6 cellular contexts compared by ENCODE assay signal in genomic region chr1:152654110-152654509, GRCh38. TPM values are rescaled to one million over a fixed set of nuclear protein-coding genes. Genes with fewer than 3 reads are reported as not detected.
A peak's percentile ranks its signal among the peaks of the same experiment; 100 is the strongest.
DNase-seq lines count a peak whose midpoint lies in the region; ATAC-seq and TF ChIP-seq lines count a peak whose summit lies in the region.

No MANE protein-coding gene starts in this region.

- H3K27me3 ChIP-seq in AG04450 (ENCODE audit: control insufficient read depth, insufficient read depth, low read length) (no peaks in the 10 kb centered on the region), HCT116 (ENCODE audit: insufficient read depth, low read length) (peaks cover 44% of the 10 kb centered on the region)

- H3K4me1 ChIP-seq in HCT116 (ENCODE audit: control insufficient read depth in 1 of 2, insufficient read depth in 2 of 2, low read length in 2 of 2): no peaks in the 10 kb centered on the region

- ATAC-seq in HCT116 (peak; percentile 94), HG03565 (IDR thresholded peaks at IDR 0.05; ENCODE audit: unreplicated experiment) (no peak)

- no peak overlapping the region for H3K4me3 ChIP-seq in AG04450 (ENCODE audit: low read depth, low read length)
- H3K4me3 ChIP-seq in HCT116 (replicated peaks in 1 of 2; ENCODE audit: low read depth in 1 of 2, low read length in 2 of 2): no peak overlapping the region
- H3K4me3 ChIP-seq in skeletal muscle cell (ENCODE audit: low read depth, low read length): no peak overlapping the region

- no peaks in the 10 kb centered on the region for H3K36me3 ChIP-seq in HCT116 (ENCODE audit: control insufficient read depth in 1 of 2, insufficient read depth in 2 of 2, low read length in 2 of 2)

- DNase-seq in AG04450 (ENCODE audit: low read depth, low spot score) (no peak), HCT116 (ENCODE audit: low read depth, low spot score) (peak; percentile 32), SHP77 (lab: John Stamatoyannopoulos, UW) (peak; percentile 43 to 78), dermis microvascular lymphatic vessel endothelial cell (ENCODE audit: low read depth in 2 of 2) (peak; percentile 7 to 58), skeletal muscle cell (ENCODE audit: low read depth) (peak; percentile 3)

- RAD21 ChIA-PET in HCT116 (lab: Charles Lee; ENCODE audit: low non-redundant PET in 1 of 2, low total read pairs in 2 of 2, uncharacterized antibody in 2 of 2, unreplicated experiment in 2 of 2): no interaction called here

- CTCF ChIA-PET in AG04450 (lab: Charles Lee) (interaction anchor here (0.6 to 1.2 kb wide), 7 partner anchors 9 to 588 kb away, joined by 3 to 8 read pairs (median 4); partner anchors contain the start of gene LCE2D), HCT116 (lab: Charles Lee) (interaction anchor here (0.7 to 2.5 kb wide), 11 partner anchors 9 to 567 kb away, joined by 3 to 11 read pairs (median 3); no protein-coding TSS in a partner anchor)

- no peak for TF ChIP-seq POLR2A in HCT116 (IDR thresholded peaks at IDR 0.05; ENCODE audit: borderline replicate concordance, extremely low read depth, insufficient read depth, insufficient read length)

- H3K4me2 ChIP-seq in HCT116 (ENCODE audit: low read length): no peak overlapping the region

- H3K9me2 ChIP-seq in HCT116 (ENCODE audit: insufficient read depth): no peaks in the 10 kb centered on the region

- no peak overlapping the region for H3K27ac ChIP-seq in AG04450 (ENCODE audit: low read depth, low read length)
- no peak overlapping the region for H3K27ac ChIP-seq in HCT116 (ENCODE audit: low read depth, low read length)

- H3K9me3 ChIP-seq in AG04450 (ENCODE audit: control insufficient read depth, insufficient read depth, low read length) (no peaks in the 10 kb centered on the region), HCT116 (ENCODE audit: control insufficient read depth in 1 of 2, insufficient read depth in 1 of 2, low read depth in 1 of 2, low read length in 2 of 2) (no peaks in the 10 kb centered on the region)

- no TSS peak for BruUV-seq in HCT116 (replicated peaks; lab: Mats Ljungman, UMichigan)

- no peak overlapping the region for H2AFZ ChIP-seq in HCT116 (ENCODE audit: low read depth, low read length, poor library complexity, severe bottlenecking)

- peak; percentile 50 for TF ChIP-seq CTCF in AG04450 (IDR thresholded peaks at IDR 0.05; ENCODE audit: low read depth, low read length)
- peak; percentile 59 to 88 (median 81) for TF ChIP-seq CTCF in HCT116 (IDR thresholded peaks at IDR 0.05 in 2 of 3, conservative IDR thresholded peaks at IDR 0.05 in 1 of 3; ENCODE audit: borderline replicate concordance in 1 of 3, insufficient read depth in 1 of 3, low read depth in 2 of 3, low read length in 2 of 3)

- POLR2A ChIA-PET in AG04450 (lab: Yijun Ruan, JAX): no interaction called here
- POLR2A ChIA-PET in HCT116 (lab: Charles Lee): no interaction called here

- H4K20me1 ChIP-seq in HCT116 (ENCODE audit: insufficient read depth): no peaks in the 10 kb centered on the region

- intact Hi-C loops in HCT116 (cut with micrococcal nuclease): loop anchor here (1.0 to 5.0 kb wide), 5 partner anchors 216 to 625 kb away; partner anchors contain the start of gene SPRR1B

- no peak overlapping the region for H3K9ac ChIP-seq in HCT116 (ENCODE audit: low read length)

- peak; percentile 70 for TF ChIP-seq RAD21 in HCT116 (IDR thresholded peaks at IDR 0.05; ENCODE audit: low read depth)

- no peaks in the 10 kb centered on the region for H3K79me2 ChIP-seq in HCT116 (ENCODE audit: insufficient read depth, low read length)

TF ChIP-seq in HCT116, 20 proteins besides CTCF, POLR2A, EP300 and RAD21 (continues in another document):
- TF ChIP-seq CEBPB (IDR thresholded peaks at IDR 0.05; ENCODE audit: low read depth): no peak
- no peak for TF ChIP-seq CBX3 (IDR thresholded peaks at IDR 0.05; ENCODE audit: low read depth)
- no peak for TF ChIP-seq ZNF274 (IDR thresholded peaks at IDR 0.05; ENCODE audit: low read depth, low read length)
- TF ChIP-seq EGR1 (IDR thresholded peaks at IDR 0.05; ENCODE audit: low read depth): no peak
- TF ChIP-seq ELF1 (IDR thresholded peaks at IDR 0.05; ENCODE audit: borderline replicate concordance, low read depth): no peak
- no peak for TF ChIP-seq TCF7L2 (IDR thresholded peaks at IDR 0.05; ENCODE audit: borderline replicate concordance, extremely low read depth, insufficient read depth, insufficient read length)
- no peak for TF ChIP-seq SRF (IDR thresholded peaks at IDR 0.05; ENCODE audit: low read depth)
- no peak for TF ChIP-seq JUND (IDR thresholded peaks at IDR 0.05)
- no peak for TF ChIP-seq EZH2 (IDR thresholded peaks at IDR 0.05)
- no peak for TF ChIP-seq SP1 (IDR thresholded peaks at IDR 0.05; ENCODE audit: low read depth)
- no peak for TF ChIP-seq ZFX (IDR thresholded peaks at IDR 0.05)
- TF ChIP-seq, protein P1, sequence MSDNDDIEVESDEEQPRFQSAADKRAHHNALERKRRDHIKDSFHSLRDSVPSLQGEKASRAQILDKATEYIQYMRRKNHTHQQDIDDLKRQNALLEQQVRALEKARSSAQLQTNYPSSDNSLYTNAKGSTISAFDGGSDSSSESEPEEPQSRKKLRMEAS (IDR thresholded peaks at IDR 0.05): no peak
- TF ChIP-seq EZH2phosphoT487 (IDR thresholded peaks at IDR 0.05; ENCODE audit: borderline replicate concordance): no peak
- TF ChIP-seq, protein P2, sequence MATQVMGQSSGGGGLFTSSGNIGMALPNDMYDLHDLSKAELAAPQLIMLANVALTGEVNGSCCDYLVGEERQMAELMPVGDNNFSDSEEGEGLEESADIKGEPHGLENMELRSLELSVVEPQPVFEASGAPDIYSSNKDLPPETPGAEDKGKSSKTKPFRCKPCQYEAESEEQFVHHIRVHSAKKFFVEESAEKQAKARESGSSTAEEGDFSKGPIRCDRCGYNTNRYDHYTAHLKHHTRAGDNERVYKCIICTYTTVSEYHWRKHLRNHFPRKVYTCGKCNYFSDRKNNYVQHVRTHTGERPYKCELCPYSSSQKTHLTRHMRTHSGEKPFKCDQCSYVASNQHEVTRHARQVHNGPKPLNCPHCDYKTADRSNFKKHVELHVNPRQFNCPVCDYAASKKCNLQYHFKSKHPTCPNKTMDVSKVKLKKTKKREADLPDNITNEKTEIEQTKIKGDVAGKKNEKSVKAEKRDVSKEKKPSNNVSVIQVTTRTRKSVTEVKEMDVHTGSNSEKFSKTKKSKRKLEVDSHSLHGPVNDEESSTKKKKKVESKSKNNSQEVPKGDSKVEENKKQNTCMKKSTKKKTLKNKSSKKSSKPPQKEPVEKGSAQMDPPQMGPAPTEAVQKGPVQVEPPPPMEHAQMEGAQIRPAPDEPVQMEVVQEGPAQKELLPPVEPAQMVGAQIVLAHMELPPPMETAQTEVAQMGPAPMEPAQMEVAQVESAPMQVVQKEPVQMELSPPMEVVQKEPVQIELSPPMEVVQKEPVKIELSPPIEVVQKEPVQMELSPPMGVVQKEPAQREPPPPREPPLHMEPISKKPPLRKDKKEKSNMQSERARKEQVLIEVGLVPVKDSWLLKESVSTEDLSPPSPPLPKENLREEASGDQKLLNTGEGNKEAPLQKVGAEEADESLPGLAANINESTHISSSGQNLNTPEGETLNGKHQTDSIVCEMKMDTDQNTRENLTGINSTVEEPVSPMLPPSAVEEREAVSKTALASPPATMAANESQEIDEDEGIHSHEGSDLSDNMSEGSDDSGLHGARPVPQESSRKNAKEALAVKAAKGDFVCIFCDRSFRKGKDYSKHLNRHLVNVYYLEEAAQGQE (IDR thresholded peaks at IDR 0.05; ENCODE audit: low read depth): no peak
- TF ChIP-seq ZBTB33 (IDR thresholded peaks at IDR 0.05; ENCODE audit: extremely low read depth, insufficient replicate concordance, low read length): no peak
- TF ChIP-seq FOSL1 (IDR thresholded peaks at IDR 0.05; ENCODE audit: low read depth): no peak
- no peak for TF ChIP-seq YY1 (IDR thresholded peaks at IDR 0.05; ENCODE audit: extremely low read depth, insufficient replicate concordance, low read depth, low read length)
- TF ChIP-seq SIN3A (IDR thresholded peaks at IDR 0.05; ENCODE audit: low read depth): no peak

RNA-seq across cellular contexts. Expression of gene LCE2D, which starts 9.1 kb away (rescaled TPM):
- polyA plus RNA-seq in AG04450 (2011; rRNA removed): not detected in 2 replicates
- polyA minus RNA-seq in AG04450 (2011; rRNA and poly(A)+ RNA removed): not detected in 2 replicates
- not detected for total RNA-seq in HCT116 (2021; ENCODE audit: unreplicated experiment)
- not detected in 2 replicates for polyA plus RNA-seq in HCT116 (2012)
- not detected in 2 replicates for total RNA-seq in dermis microvascular lymphatic vessel endothelial cell

RNA-seq across cellular contexts. Expression of gene LCE2C, which starts 21.0 kb away (rescaled TPM):
- not detected in 2 replicates for polyA plus RNA-seq in AG04450 (2011; rRNA removed)
- not detected in 2 replicates for polyA minus RNA-seq in AG04450 (2011; rRNA and poly(A)+ RNA removed)
- not detected for total RNA-seq in HCT116 (2021; ENCODE audit: unreplicated experiment)
- polyA plus RNA-seq in HCT116 (2012): not detected in 2 replicates
- total RNA-seq in dermis microvascular lymphatic vessel endothelial cell: not detected in 2 replicates

RNA-seq across cellular contexts. Expression of gene LCE3A, which starts 31.2 kb away (rescaled TPM):
- polyA plus RNA-seq in AG04450 (2011; rRNA removed): not detected in 2 replicates
- polyA minus RNA-seq in AG04450 (2011; rRNA and poly(A)+ RNA removed): not detected in 2 replicates
- total RNA-seq in HCT116 (2021; ENCODE audit: unreplicated experiment): not detected
- not detected in 2 replicates for polyA plus RNA-seq in HCT116 (2012)
- total RNA-seq in dermis microvascular lymphatic vessel endothelial cell: not detected in 2 replicates

RNA-seq across cellular contexts. Expression of gene LCE2B, which starts 31.8 kb away (rescaled TPM):
- not detected in 2 replicates for polyA plus RNA-seq in AG04450 (2011; rRNA removed)
- not detected in 2 replicates for polyA minus RNA-seq in AG04450 (2011; rRNA and poly(A)+ RNA removed)
- total RNA-seq in HCT116 (2021; ENCODE audit: unreplicated experiment): not detected
- polyA plus RNA-seq in HCT116 (2012): not detected in 2 replicates
- not detected in 2 replicates for total RNA-seq in dermis microvascular lymphatic vessel endothelial cell

RNA-seq across cellular contexts. Expression of gene LCE3B, which starts 40.5 kb away (rescaled TPM):
- not detected in 2 replicates for polyA plus RNA-seq in AG04450 (2011; rRNA removed)
- not detected in 2 replicates for polyA minus RNA-seq in AG04450 (2011; rRNA and poly(A)+ RNA removed)
- total RNA-seq in HCT116 (2021; ENCODE audit: unreplicated experiment) (not detected), dermis microvascular lymphatic vessel endothelial cell (not detected in 2 replicates)
- not detected in 2 replicates for polyA plus RNA-seq in HCT116 (2012)
